Comparison of ENCODE assay signal across 15 cellular contexts in the genomic region with DNA sequence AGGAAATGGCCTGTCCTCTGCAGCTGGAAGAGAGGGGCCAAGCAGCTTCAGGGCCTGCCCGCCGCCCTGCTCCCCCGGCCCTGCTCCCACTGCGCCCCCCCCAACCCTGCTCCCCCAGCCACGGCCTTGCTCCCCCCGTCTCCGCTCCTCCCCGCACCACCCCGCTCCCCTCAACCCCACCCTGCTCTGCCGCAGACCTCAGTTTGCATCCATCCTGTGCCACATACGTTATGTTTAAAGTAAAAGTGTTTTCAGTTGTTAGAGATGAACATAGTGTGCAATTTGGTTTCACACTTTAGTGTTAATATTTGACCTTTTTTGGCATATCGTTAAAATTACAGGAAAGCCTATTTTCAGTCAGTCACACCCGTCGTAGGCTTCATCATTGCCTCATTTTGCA. TPM values are rescaled to one million over a fixed set of nuclear protein-coding genes. Genes with fewer than 3 reads are reported as not detected.
DNase-seq lines count a peak whose midpoint lies in the region; ATAC-seq and TF ChIP-seq lines count a peak whose summit lies in the region.
"Had no signal": no experiment of that assay in that cellular context is flagged by ENCODE, and none has a peak within 500 bp of the region (broad histone marks: within the 10 kb centered on the region; RNA-seq: fewer than 3 reads in every experiment).

No MANE protein-coding gene starts in this region.

- POLR2A ChIA-PET in activated CD4-positive, alpha-beta T cell treated with anti-CD3 and anti-CD28 coated beads for 36 hours (lab: Charles Lee), result no interaction called here

- peak; percentile 16 for ATAC-seq in activated CD4-positive, alpha-beta T cell treated with anti-CD3 and anti-CD28 coated beads for 36 hours
- no peak for ATAC-seq in activated naive CD8-positive, alpha-beta T cell treated with anti-CD3 and anti-CD28 coated beads, Interleukin-2, amount 50 U/mL, for 24 hours
- peak; percentile 70 to 80 for ATAC-seq in natural killer cell treated with Interleukin-12 subunit alpha and Interleukin-12 subunit beta and Interleukin-15 and Interleukin-18, amount 100 ng/mL, for 72 hours
- ATAC-seq in gastrocnemius medialis, result no peak

- H3K9me3 Mint-ChIP-seq in activated CD4-positive, alpha-beta T cell treated with anti-CD3 and anti-CD28 coated beads for 36 hours (ENCODE audit: low read depth), result no peaks in the 10 kb centered on the region
- no peaks in the 10 kb centered on the region for H3K9me3 Mint-ChIP-seq in activated naive CD8-positive, alpha-beta T cell treated with anti-CD3 and anti-CD28 coated beads, Interleukin-2, amount 50 U/mL, for 24 hours
- no peaks in the 10 kb centered on the region for H3K9me3 Mint-ChIP-seq in natural killer cell treated with Interleukin-12 subunit alpha and Interleukin-12 subunit beta and Interleukin-15 and Interleukin-18, amount 100 ng/mL, for 72 hours

- peak overlapping the region; percentile 6 for H3K4me3 Mint-ChIP-seq in activated CD4-positive, alpha-beta T cell treated with anti-CD3 and anti-CD28 coated beads for 36 hours
- H3K4me3 Mint-ChIP-seq in activated naive CD8-positive, alpha-beta T cell treated with anti-CD3 and anti-CD28 coated beads, Interleukin-2, amount 50 U/mL, for 24 hours, result peak overlapping the region; percentile 48
- H3K4me3 Mint-ChIP-seq in natural killer cell treated with Interleukin-12 subunit alpha and Interleukin-12 subunit beta and Interleukin-15 and Interleukin-18, amount 100 ng/mL, for 72 hours, result peak overlapping the region; percentile 73

- H3K9me3 ChIP-seq in KOPT-K1 (ENCODE audit: insufficient read depth, low read length, poor library complexity, severe bottlenecking) (no peaks in the 10 kb centered on the region), gastrocnemius medialis (no peaks in the 10 kb centered on the region)

- peaks cover 20% of the 10 kb centered on the region for H3K4me1 Mint-ChIP-seq in activated CD4-positive, alpha-beta T cell treated with anti-CD3 and anti-CD28 coated beads for 36 hours
- peaks cover 22% of the 10 kb centered on the region for H3K4me1 Mint-ChIP-seq in activated naive CD8-positive, alpha-beta T cell treated with anti-CD3 and anti-CD28 coated beads, Interleukin-2, amount 50 U/mL, for 24 hours
- peaks cover 13 to 18% of the 10 kb centered on the region in 2 donors for H3K4me1 Mint-ChIP-seq in natural killer cell treated with Interleukin-12 subunit alpha and Interleukin-12 subunit beta and Interleukin-15 and Interleukin-18, amount 100 ng/mL, for 72 hours (ENCODE audit: low read depth in 2 of 2)

- CTCF ChIA-PET in activated CD4-positive, alpha-beta T cell treated with anti-CD3 and anti-CD28 coated beads for 36 hours (lab: Charles Lee), result no interaction called here

- H3K27me3 ChIP-seq in gastrocnemius medialis, result no peaks in the 10 kb centered on the region

- H3K36me3 ChIP-seq in KOPT-K1 (ENCODE audit: insufficient read depth, low read length) (peaks cover 50% of the 10 kb centered on the region; the same call in 1 of the 2 replicates), gastrocnemius medialis (peaks cover 12 to 95% of the 10 kb centered on the region in 2 donors)

- TF ChIP-seq POLR2A in gastrocnemius medialis (IDR thresholded peaks at IDR 0.05), result no peak

- peak; percentile 20 for DNase-seq in activated CD4-positive, alpha-beta T cell treated with anti-CD3 and anti-CD28 coated beads for 36 hours
- no peak for DNase-seq in activated CD4-positive, alpha-beta T cell treated with anti-CD3 and anti-CD28 coated beads for 4 hours
- no peak for DNase-seq in activated naive CD8-positive, alpha-beta T cell treated with anti-CD3 and anti-CD28 coated beads, Interleukin-2, amount 50 U/mL, for 24 hours
- no peak for DNase-seq in natural killer cell treated with Interleukin-12 subunit alpha and Interleukin-12 subunit beta and Interleukin-15 and Interleukin-18, amount 100 ng/mL, for 72 hours (ENCODE audit: low spot score)
- DNase-seq in NCI-H1436 (lab: John Stamatoyannopoulos, UW), result no peak
- DNase-seq in GM13977 (ENCODE audit: low spot score), result no peak
- DNase-seq in gastrocnemius medialis, result no peak
- DNase-seq: cortex of kidney, IMR-90, kidney glomerular epithelial cell, NCI-H2227 treated with DMSO at 0.1 percent for 48 hours, SIG-M5 had no signal

- no peak overlapping the region for H3K4me3 ChIP-seq in gastrocnemius medialis

- no peaks in the 10 kb centered on the region for H3K27me3 Mint-ChIP-seq in activated CD4-positive, alpha-beta T cell treated with anti-CD3 and anti-CD28 coated beads for 36 hours
- H3K27me3 Mint-ChIP-seq in activated naive CD8-positive, alpha-beta T cell treated with anti-CD3 and anti-CD28 coated beads, Interleukin-2, amount 50 U/mL, for 24 hours, result no peaks in the 10 kb centered on the region
- no peaks in the 10 kb centered on the region for H3K27me3 Mint-ChIP-seq in natural killer cell treated with Interleukin-12 subunit alpha and Interleukin-12 subunit beta and Interleukin-15 and Interleukin-18, amount 100 ng/mL, for 72 hours

- H3K27ac Mint-ChIP-seq in activated CD4-positive, alpha-beta T cell treated with anti-CD3 and anti-CD28 coated beads for 36 hours, result peak overlapping the region; percentile 73
- peak overlapping the region; percentile 82 for H3K27ac Mint-ChIP-seq in activated naive CD8-positive, alpha-beta T cell treated with anti-CD3 and anti-CD28 coated beads, Interleukin-2, amount 50 U/mL, for 24 hours
- H3K27ac Mint-ChIP-seq in natural killer cell treated with Interleukin-12 subunit alpha and Interleukin-12 subunit beta and Interleukin-15 and Interleukin-18, amount 100 ng/mL, for 72 hours, result peak overlapping the region; percentile 76 to 83

- no peaks in the 10 kb centered on the region for H3K4me1 ChIP-seq in gastrocnemius medialis

- TF ChIP-seq CTCF in GM13977 (IDR thresholded peaks at IDR 0.05; ENCODE audit: extremely low read depth, insufficient read depth, missing control alignments), result no peak
- no peak for TF ChIP-seq CTCF in gastrocnemius medialis (IDR thresholded peaks at IDR 0.05 in 4 of 5, conservative IDR thresholded peaks at IDR 0.05 in 1 of 5)

- intact Hi-C loops in activated CD4-positive, alpha-beta T cell treated with anti-CD3 and anti-CD28 coated beads for 36 hours (cut with DNase I, micrococcal nuclease), result no loop called here
- intact Hi-C loops in gastrocnemius medialis (cut with DNase I; ENCODE audit: low total_unique reads), result no loop called here

- in situ Hi-C loops in GM13977 (cut with MboI; ENCODE audit: low pct_unique_long_range_greater_than_20kb, low sequenced_read_pairs, unreplicated experiment), result no loop called here
- in situ Hi-C loops in gastrocnemius medialis (cut with MboI; ENCODE audit: low sequenced_read_pairs in 4 of 4), result no loop called here

- H3K27ac ChIP-seq in KOPT-K1 (ENCODE audit: low read depth, low read length, poor library complexity, severe bottlenecking) (peak overlapping the region; percentile 97), gastrocnemius medialis (peak overlapping the region in 1 of 4 donors; percentile 67)
- H3K27ac ChIP-seq: 22Rv1, C4-2B had no signal

- peaks cover 16% of the 10 kb centered on the region for H3K36me3 Mint-ChIP-seq in activated CD4-positive, alpha-beta T cell treated with anti-CD3 and anti-CD28 coated beads for 36 hours (ENCODE audit: low read depth)
- peaks cover 16% of the 10 kb centered on the region for H3K36me3 Mint-ChIP-seq in activated naive CD8-positive, alpha-beta T cell treated with anti-CD3 and anti-CD28 coated beads, Interleukin-2, amount 50 U/mL, for 24 hours (ENCODE audit: low read depth)
- no peaks in the 10 kb centered on the region for H3K36me3 Mint-ChIP-seq in natural killer cell treated with Interleukin-12 subunit alpha and Interleukin-12 subunit beta and Interleukin-15 and Interleukin-18, amount 100 ng/mL, for 72 hours

RNA-seq across cellular contexts. Expression of a gene that starts 34.1 kb away (rescaled TPM):
- 10 to 100 TPM; 25.2 to 27.7 TPM for total RNA-seq in activated CD4-positive, alpha-beta T cell treated with anti-CD3 and anti-CD28 coated beads for 36 hours
- 10 to 100 TPM; 39.4 to 71.6 TPM for total RNA-seq in natural killer cell treated with Interleukin-12 subunit alpha and Interleukin-12 subunit beta and Interleukin-15 and Interleukin-18, amount 100 ng/mL, for 72 hours
- total RNA-seq in gastrocnemius medialis, result 10 to 100 TPM in 2 of 4 donors, 1 to 10 TPM in 2; 6.3 to 15.5 (median 11.8) TPM

Comparison
In these comparisons a context has a peak if more than half of its experiments do, and no peak if none do; other contexts are left out.
1. ATAC-seq: peak in activated CD4-positive, alpha-beta T cell treated with anti-CD3 and anti-CD28 coated beads for 36 hours (single experiment) and natural killer cell treated with Interleukin-12 subunit alpha and Interleukin-12 subunit beta and Interleukin-15 and Interleukin-18, amount 100 ng/mL, for 72 hours (2 of 2); none in activated naive CD8-positive, alpha-beta T cell treated with anti-CD3 and anti-CD28 coated beads, Interleukin-2, amount 50 U/mL, for 24 hours (single experiment) and gastrocnemius medialis (0 of 2).
2. H3K4me3 Mint-ChIP-seq: peak in every context shown above with its lines; median percentile 73 in natural killer cell treated with Interleukin-12 subunit alpha and Interleukin-12 subunit beta and Interleukin-15 and Interleukin-18, amount 100 ng/mL, for 72 hours; 48 in activated naive CD8-positive, alpha-beta T cell treated with anti-CD3 and anti-CD28 coated beads, Interleukin-2, amount 50 U/mL, for 24 hours; 6 in activated CD4-positive, alpha-beta T cell treated with anti-CD3 and anti-CD28 coated beads for 36 hours.
3. Peak in every context shown above with its lines, with median percentiles within 50 percentile points of each other: H3K27ac Mint-ChIP-seq.